Comparison of ENCODE assay signal across 16 cellular contexts in the genomic region with DNA sequence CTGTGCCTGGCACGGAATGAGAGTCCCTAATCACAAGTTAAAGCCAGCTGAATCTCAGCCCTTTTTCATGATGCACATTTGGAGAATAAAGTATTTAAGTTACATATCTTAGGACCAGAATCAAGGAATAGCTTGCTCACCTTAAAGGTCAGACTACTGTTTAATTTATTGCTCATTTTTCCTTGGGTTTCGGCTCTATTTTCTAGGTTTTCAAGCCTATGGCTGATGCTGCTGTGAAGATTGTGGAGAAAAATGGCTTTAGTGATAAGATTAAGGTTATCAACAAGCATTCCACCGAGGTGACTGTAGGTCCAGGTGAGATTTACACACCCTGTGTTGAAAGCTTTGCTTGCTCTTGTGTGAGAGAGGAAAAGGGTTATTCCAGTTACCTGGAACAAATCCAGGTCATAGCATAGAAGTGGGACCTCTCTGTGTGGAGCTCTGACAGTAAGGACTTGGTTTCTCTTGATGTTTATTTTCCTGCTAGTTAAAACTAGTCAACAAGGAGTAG. TPM values are rescaled to one million over a fixed set of nuclear protein-coding genes. Genes with fewer than 3 reads are reported as not detected.
DNase-seq lines count a peak whose midpoint lies in the region; ATAC-seq and TF ChIP-seq lines count a peak whose summit lies in the region.
"Had no signal": no experiment of that assay in that cellular context is flagged by ENCODE, and none has a peak within 500 bp of the region (broad histone marks: within the 10 kb centered on the region; RNA-seq: fewer than 3 reads in every experiment).

No MANE protein-coding gene starts in this region.

- H3K36me3 ChIP-seq in Loucy (ENCODE audit: insufficient read depth, low read length): peaks cover 29% of the 10 kb centered on the region; the same call in 1 of the 2 replicates
- H3K36me3 ChIP-seq: colonic mucosa had no signal

- H3K27me3 Mint-ChIP-seq in CD4-positive, alpha-beta T cell: no peaks in the 10 kb centered on the region
- H3K27me3 Mint-ChIP-seq in progenitor cell of endocrine pancreas: no peaks in the 10 kb centered on the region
- H3K27me3 Mint-ChIP-seq: activated CD4-positive, alpha-beta T cell treated with anti-CD3 and anti-CD28 coated beads, Interleukin-2, amount 10 ng/mL, durations not matched to agents 7 days and 5 days; activated naive CD8-positive, alpha-beta T cell had no signal

- ATAC-seq in CD4-positive, alpha-beta T cell (ENCODE audit: poor library complexity): no peak
- no peak for ATAC-seq in HG03108 (IDR thresholded peaks at IDR 0.05; ENCODE audit: unreplicated experiment)

- H3K27ac ChIP-seq in CD4-positive, alpha-beta T cell (ENCODE audit: low read depth, low read length): no peak overlapping the region
- H3K27ac ChIP-seq in cingulate gyrus (ENCODE audit: low read depth, low read length): peak overlapping the region; percentile 34
- H3K27ac ChIP-seq: brain microvascular endothelial cell, colonic mucosa, esophagus squamous epithelium, gastroesophageal sphincter, right atrium auricular region had no signal

- CTCF ChIA-PET in CD4-positive, alpha-beta T cell (lab: Charles Lee): interaction anchor here (0.6 to 8.3 kb wide), 23 partner anchors 13 to 562 kb away, joined by 3 to 148 read pairs (median 4); a partner anchor contains a TSS

- H3K9me3 ChIP-seq in CD4-positive, alpha-beta T cell (ENCODE audit: control insufficient read depth, low read length): no peaks in the 10 kb centered on the region
- no peaks in the 10 kb centered on the region for H3K9me3 ChIP-seq in Loucy (ENCODE audit: insufficient read depth, low read depth, low read length)
- H3K9me3 ChIP-seq: colonic mucosa, esophagus squamous epithelium, gastroesophageal sphincter, right atrium auricular region had no signal

- H3K36me3 Mint-ChIP-seq in CD4-positive, alpha-beta T cell (ENCODE audit: low read depth): peaks cover 58% of the 10 kb centered on the region
- peaks cover 9% of the 10 kb centered on the region for H3K36me3 Mint-ChIP-seq in progenitor cell of endocrine pancreas (ENCODE audit: insufficient read depth)

- no peak for DNase-seq in CD4-positive, alpha-beta T cell
- DNase-seq in progenitor cell of endocrine pancreas (ENCODE audit: low spot score, unreplicated experiment) (no peak), 8988T (no peak), NCI-H2171 (lab: John Stamatoyannopoulos, UW) (no peak), NCI-H128 (lab: John Stamatoyannopoulos, UW; ENCODE audit: unreplicated experiment) (no peak)
- DNase-seq: esophagus squamous epithelium had no signal

- POLR2A ChIA-PET in CD4-positive, alpha-beta T cell (lab: Charles Lee): interaction anchor here (0.7 to 3.3 kb wide), 9 partner anchors 9 to 90 kb away, joined by 3 to 18 read pairs (median 3); a partner anchor contains a TSS

- peak overlapping the region; percentile 1 for H3K27ac Mint-ChIP-seq in CD4-positive, alpha-beta T cell
- peak overlapping the region; percentile 94 for H3K27ac Mint-ChIP-seq in progenitor cell of endocrine pancreas
- H3K27ac Mint-ChIP-seq: activated CD4-positive, alpha-beta T cell treated with anti-CD3 and anti-CD28 coated beads, Interleukin-2, amount 10 ng/mL, durations not matched to agents 7 days and 5 days; activated naive CD8-positive, alpha-beta T cell had no signal

- H3K79me2 ChIP-seq in Loucy (ENCODE audit: insufficient read depth, low read length): no peaks in the 10 kb centered on the region

- no peaks in the 10 kb centered on the region for H3K27me3 ChIP-seq in CD4-positive, alpha-beta T cell (ENCODE audit: control insufficient read depth, insufficient read depth, low read length)
- no peaks in the 10 kb centered on the region for H3K27me3 ChIP-seq in Loucy (ENCODE audit: insufficient read depth, low read length, poor library complexity, severe bottlenecking)
- H3K27me3 ChIP-seq: brain microvascular endothelial cell, colonic mucosa, esophagus squamous epithelium, gastroesophageal sphincter, right atrium auricular region had no signal

- H3F3A ChIP-seq in Loucy (ENCODE audit: low read depth): peaks cover 13% of the 10 kb centered on the region

- peaks cover 21% of the 10 kb centered on the region for H3K4me1 Mint-ChIP-seq in CD4-positive, alpha-beta T cell (ENCODE audit: low read depth)
- H3K4me1 Mint-ChIP-seq in progenitor cell of endocrine pancreas (ENCODE audit: low read depth): peaks cover 16% of the 10 kb centered on the region

- H3K9me2 ChIP-seq in Loucy (replicated peaks; ENCODE audit: low read depth, low read length): no peaks in the 10 kb centered on the region

- no peak overlapping the region for H3K4me3 Mint-ChIP-seq in CD4-positive, alpha-beta T cell
- H3K4me3 Mint-ChIP-seq in progenitor cell of endocrine pancreas (ENCODE audit: low read depth): no peak overlapping the region
- H3K4me3 Mint-ChIP-seq: activated CD4-positive, alpha-beta T cell treated with anti-CD3 and anti-CD28 coated beads, Interleukin-2, amount 10 ng/mL, durations not matched to agents 7 days and 5 days; activated naive CD8-positive, alpha-beta T cell had no signal

- no peak overlapping the region for H3K4me2 ChIP-seq in Loucy (ENCODE audit: low read depth, low read length, poor library complexity, severe bottlenecking)

- no peak overlapping the region for H3K4me3 ChIP-seq in Loucy (ENCODE audit: low read length, poor library complexity, severe bottlenecking)
- H3K4me3 ChIP-seq: colonic mucosa, esophagus squamous epithelium, gastroesophageal sphincter, PC-9, right atrium auricular region had no signal

- H3K9ac ChIP-seq in Loucy (ENCODE audit: low read depth, low read length, poor library complexity, severe bottlenecking): no peak overlapping the region

- H4K20me1 ChIP-seq in Loucy (ENCODE audit: insufficient read depth, low read length, poor library complexity, severe bottlenecking): no peaks in the 10 kb centered on the region

- no peaks in the 10 kb centered on the region for H3K9me3 Mint-ChIP-seq in CD4-positive, alpha-beta T cell
- no peaks in the 10 kb centered on the region for H3K9me3 Mint-ChIP-seq in progenitor cell of endocrine pancreas (ENCODE audit: low read depth)
- H3K9me3 Mint-ChIP-seq: activated CD4-positive, alpha-beta T cell treated with anti-CD3 and anti-CD28 coated beads, Interleukin-2, amount 10 ng/mL, durations not matched to agents 7 days and 5 days had no signal

- intact Hi-C loops in CD4-positive, alpha-beta T cell (cut with DNase I, micrococcal nuclease): loop anchor here (1.0 to 2.0 kb wide), 3 partner anchors 18 to 89 kb away; a partner anchor contains a TSS

- no peak overlapping the region for H2AFZ ChIP-seq in Loucy (ENCODE audit: low read length)
- H2AFZ ChIP-seq: PC-9 had no signal

- peak; percentile 39 for TF ChIP-seq CTCF in CD4-positive, alpha-beta T cell (IDR thresholded peaks at IDR 0.05)
- TF ChIP-seq CTCF in Loucy (conservative IDR thresholded peaks at IDR 0.05; ENCODE audit: low read length) (0 out of 2 replicates have a peak, but pooled peaks have one; percentile 8), progenitor cell of endocrine pancreas (IDR thresholded peaks at IDR 0.05; ENCODE audit: unreplicated experiment) (no peak)

- peaks cover 32% of the 10 kb centered on the region for H3K4me1 ChIP-seq in Loucy (ENCODE audit: insufficient read depth, low read length, poor library complexity, severe bottlenecking)

RNA-seq across cellular contexts. Expression of a gene that starts 18.1 kb away (rescaled TPM):
- 10 to 100 TPM; 46.3 to 51.0 TPM for total RNA-seq in CD4-positive, alpha-beta T cell
- 60.0 and 70.5 TPM in 2 replicates for total RNA-seq in progenitor cell of endocrine pancreas

RNA-seq across cellular contexts. Expression of a gene that starts 18.2 kb away (rescaled TPM):
- 10 to 100 TPM; 29.0 to 32.1 TPM for total RNA-seq in CD4-positive, alpha-beta T cell
- total RNA-seq in progenitor cell of endocrine pancreas: 23.9 and 25.9 TPM in 2 replicates
